8 cellular contexts compared by ENCODE assay signal in genomic region chr4:6200922-6201362, GRCh38. TPM values are rescaled to one million over a fixed set of nuclear protein-coding genes. Genes with fewer than 3 reads are reported as not detected.
DNase-seq lines count a peak whose midpoint lies in the region; ATAC-seq lines count a peak whose summit lies in the region.

No MANE protein-coding gene starts in this region.

- peaks cover 5 to 40% (median 26%) of the 10 kb centered on the region in 4 donors for H3K4me1 Mint-ChIP-seq in CD4-positive, CD25-positive, alpha-beta regulatory T cell
- peaks cover 33% of the 10 kb centered on the region for H3K4me1 Mint-ChIP-seq in T-helper 1 cell treated with Interleukin-12 subunit alpha and Interleukin-12 subunit beta and Interleukin-4 antibody, amounts not matched to agents 30 μg/mL and 1 μg/mL, for 36 hours (ENCODE audit: low read depth)
- H3K4me1 Mint-ChIP-seq in memory B cell, result peaks cover 18% of the 10 kb centered on the region

- peak in 1 of 3 donors; percentile 47 for DNase-seq in CD4-positive, CD25-positive, alpha-beta regulatory T cell
- DNase-seq in memory B cell (ENCODE audit: low spot score in 2 of 2) (no peak), NCI-H446 treated with DMSO at 0.1 percent for 48 hours (lab: John Stamatoyannopoulos, UW) (no peak), mucosa of gallbladder (ENCODE audit: low spot score) (no peak), aorta (no peak)
- DNase-seq in activated effector memory CD4-positive, alpha-beta T cell treated with anti-CD3 and anti-CD28 coated beads, Interleukin-2, amount 50 U/mL, for 16 hours, result no peak

- peaks cover 42% of the 10 kb centered on the region for H3K4me1 ChIP-seq in CD4-positive, CD25-positive, alpha-beta regulatory T cell (ENCODE audit: control insufficient read depth, insufficient read depth, low read length, poor library complexity, severe bottlenecking)
- H3K4me1 ChIP-seq in aorta (ENCODE audit: control insufficient read depth in 1 of 2, insufficient read depth in 2 of 2, low read length in 2 of 2), result no peaks in the 10 kb centered on the region

- peaks cover 8% of the 10 kb centered on the region for H3K36me3 Mint-ChIP-seq in CD4-positive, CD25-positive, alpha-beta regulatory T cell
- peaks cover 16% of the 10 kb centered on the region for H3K36me3 Mint-ChIP-seq in T-helper 1 cell treated with Interleukin-12 subunit alpha and Interleukin-12 subunit beta and Interleukin-4 antibody, amounts not matched to agents 30 μg/mL and 1 μg/mL, for 36 hours (ENCODE audit: low read depth)
- H3K36me3 Mint-ChIP-seq in memory B cell, result no peaks in the 10 kb centered on the region

- H3K27ac Mint-ChIP-seq in CD4-positive, CD25-positive, alpha-beta regulatory T cell, result peak overlapping the region in 1 of 3 donors; percentile 59
- peak overlapping the region; percentile 15 for H3K27ac Mint-ChIP-seq in T-helper 1 cell treated with Interleukin-12 subunit alpha and Interleukin-12 subunit beta and Interleukin-4 antibody, amounts not matched to agents 30 μg/mL and 1 μg/mL, for 36 hours
- H3K27ac Mint-ChIP-seq in memory B cell, result no peak overlapping the region

- intact Hi-C loops in aorta (cut with DNase I), result no loop called here

- peak overlapping the region; percentile 68 for H3K27ac ChIP-seq in CD4-positive, CD25-positive, alpha-beta regulatory T cell (ENCODE audit: insufficient read depth, low read length, poor library complexity, severe bottlenecking)
- H3K27ac ChIP-seq in aorta (ENCODE audit: low read depth in 1 of 2, low read length in 2 of 2), result no peak overlapping the region

- H3K27me3 Mint-ChIP-seq in CD4-positive, CD25-positive, alpha-beta regulatory T cell, result peaks cover 5% of the 10 kb centered on the region
- peaks cover 27% of the 10 kb centered on the region for H3K27me3 Mint-ChIP-seq in T-helper 1 cell treated with Interleukin-12 subunit alpha and Interleukin-12 subunit beta and Interleukin-4 antibody, amounts not matched to agents 30 μg/mL and 1 μg/mL, for 36 hours (ENCODE audit: low read depth)
- H3K27me3 Mint-ChIP-seq in memory B cell, result peaks cover 19% of the 10 kb centered on the region

- peak overlapping the region; percentile 18 for H3K4me3 ChIP-seq in CD4-positive, CD25-positive, alpha-beta regulatory T cell (ENCODE audit: low read depth, low read length)
- no peak overlapping the region for H3K4me3 ChIP-seq in aorta (ENCODE audit: low read length in 2 of 2)

- no peaks in the 10 kb centered on the region for H3K36me3 ChIP-seq in CD4-positive, CD25-positive, alpha-beta regulatory T cell (ENCODE audit: control insufficient read depth, insufficient read depth, low read length)
- no peaks in the 10 kb centered on the region for H3K36me3 ChIP-seq in aorta (ENCODE audit: control insufficient read depth in 1 of 2, insufficient read depth in 2 of 2, low read length in 1 of 2)

- WGBS in aorta, 2 donors, result 9 to 12% methylated on average over 15 of the region's 15 CpGs

- no peaks in the 10 kb centered on the region for H3K9me3 ChIP-seq in CD4-positive, CD25-positive, alpha-beta regulatory T cell (ENCODE audit: control insufficient read depth in 2 of 2, low read length in 2 of 2)
- H3K9me3 ChIP-seq in aorta (ENCODE audit: control insufficient read depth, low read length), result peaks cover 2% of the 10 kb centered on the region

- H3K9me3 Mint-ChIP-seq in CD4-positive, CD25-positive, alpha-beta regulatory T cell, result peaks cover 0 to 3% (median 1%) of the 10 kb centered on the region in 7 donors
- peaks cover 9% of the 10 kb centered on the region for H3K9me3 Mint-ChIP-seq in T-helper 1 cell treated with Interleukin-12 subunit alpha and Interleukin-12 subunit beta and Interleukin-4 antibody, amounts not matched to agents 30 μg/mL and 1 μg/mL, for 36 hours
- peaks cover 5% of the 10 kb centered on the region for H3K9me3 Mint-ChIP-seq in memory B cell

- no peaks in the 10 kb centered on the region for H3K27me3 ChIP-seq in CD4-positive, CD25-positive, alpha-beta regulatory T cell (ENCODE audit: control insufficient read depth, insufficient read depth, low read length)
- H3K27me3 ChIP-seq in aorta (ENCODE audit: control insufficient read depth in 1 of 2, insufficient read depth in 2 of 2, low read length in 1 of 2), result no peaks in the 10 kb centered on the region

- peak overlapping the region; percentile 84 to 95 (median 90) for H3K4me3 Mint-ChIP-seq in CD4-positive, CD25-positive, alpha-beta regulatory T cell
- H3K4me3 Mint-ChIP-seq in T-helper 1 cell treated with Interleukin-12 subunit alpha and Interleukin-12 subunit beta and Interleukin-4 antibody, amounts not matched to agents 30 μg/mL and 1 μg/mL, for 36 hours, result peak overlapping the region; percentile 75
- peak overlapping the region; percentile 61 for H3K4me3 Mint-ChIP-seq in memory B cell

- no peak for ATAC-seq in CD4-positive, CD25-positive, alpha-beta regulatory T cell (ENCODE audit: low read depth in 2 of 2)
- ATAC-seq in GM21576 (IDR thresholded peaks at IDR 0.05; ENCODE audit: unreplicated experiment) (peak; percentile 3), memory B cell (ENCODE audit: low read depth) (no peak), aorta (ENCODE audit: low FRiP score) (no peak)

RNA-seq across cellular contexts. Expression of gene JAKMIP1, which starts 0.6 kb away (rescaled TPM):
- total RNA-seq in CD4-positive, CD25-positive, alpha-beta regulatory T cell, result 39.7 TPM
- 10 to 100 TPM; 18.7 to 33.7 (median 26.3) TPM for polyA plus RNA-seq in CD4-positive, CD25-positive, alpha-beta regulatory T cell
- total RNA-seq in mucosa of gallbladder, result 0.37 TPM
- total RNA-seq in aorta, result under 1 TPM; 0.21 to 0.23 TPM
- polyA plus RNA-seq in aorta, result under 1 TPM; 0.08 to 0.50 TPM

Comparison
In these comparisons a context has a peak if more than half of its experiments do, and no peak if none do; other contexts are left out.
1. RNA of gene JAKMIP1, which starts 0.6 kb away (total RNA-seq): 39.7 TPM in CD4-positive, CD25-positive, alpha-beta regulatory T cell (single experiment); 0.37 TPM in mucosa of gallbladder (single experiment) and 0.21 to 0.23 TPM in aorta; every median in the first group is over 10 times any median in the second.
2. Peak in every context shown above with its lines, with median percentiles within 50 percentile points of each other: H3K4me3 Mint-ChIP-seq.